Comparison of ENCODE assay signal across 15 cellular contexts in genomic region chr9:131606896-131607567, GRCh38.
DNase-seq lines count a peak whose midpoint lies in the region; TF ChIP-seq lines count a peak whose summit lies in the region.
"Had no signal": no experiment of that assay in that cellular context is flagged by ENCODE, and none has a peak within 500 bp of the region (broad histone marks: within the 10 kb centered on the region; RNA-seq: fewer than 3 reads in every experiment).

No MANE protein-coding gene starts in this region.

- POLR2A ChIA-PET in CD8-positive, alpha-beta memory T cell (lab: Charles Lee): interaction anchor here (0.6 kb wide), 1 partner anchor 851 kb away, joined by 8 read pairs; no protein-coding TSS in a partner anchor
- POLR2A ChIA-PET in activated CD4-positive, alpha-beta T cell treated with anti-CD3 and anti-CD28 coated beads, Interleukin-2, amount 10 ng/mL, durations not matched to agents 7 days and 5 days (lab: Charles Lee): no interaction called here

- no peak overlapping the region for H3K23ac ChIP-seq in trophoblast cell (ENCODE audit: low read length)

- H4K12ac ChIP-seq in trophoblast cell (ENCODE audit: low read depth, low read length): no peak overlapping the region

- H4K8ac ChIP-seq in trophoblast cell (ENCODE audit: low read depth, low read length): no peak overlapping the region

- peak overlapping the region in 5 of 8 donors; percentile 11 to 90 (median 52) for H3K27ac Mint-ChIP-seq in CD8-positive, alpha-beta memory T cell
- H3K27ac Mint-ChIP-seq in IgD-negative memory B cell (peak overlapping the region in 2 of 3 donors; percentile 19 to 40), endodermal cell (peak overlapping the region; percentile 97)
- H3K27ac Mint-ChIP-seq in activated CD4-positive, alpha-beta T cell treated with anti-CD3 and anti-CD28 coated beads, Interleukin-2, amount 10 ng/mL, durations not matched to agents 7 days and 5 days: no peak overlapping the region

- H3K27me3 Mint-ChIP-seq in CD8-positive, alpha-beta memory T cell: no peaks in the 10 kb centered on the region
- H3K27me3 Mint-ChIP-seq in IgD-negative memory B cell: no peaks in the 10 kb centered on the region
- H3K27me3 Mint-ChIP-seq in endodermal cell (ENCODE audit: insufficient read depth): no peaks in the 10 kb centered on the region
- no peaks in the 10 kb centered on the region for H3K27me3 Mint-ChIP-seq in activated CD4-positive, alpha-beta T cell treated with anti-CD3 and anti-CD28 coated beads, Interleukin-2, amount 10 ng/mL, durations not matched to agents 7 days and 5 days

- WGBS in endodermal cell (ENCODE audit: insufficient coverage in 1 of 2, insufficient read length in 1 of 2), 2 experiments: 95 to 98% methylated on average over 8 to 13 of the region's 13 CpGs
- no CpG with 5 or more reads among the region's 13 CpGs for WGBS in trophoblast cell (ENCODE audit: extremely low coverage, insufficient coverage, insufficient read length)

- H3K4ac ChIP-seq in trophoblast cell (ENCODE audit: low read depth, low read length): no peak overlapping the region

- no peak for TF ChIP-seq CTCF in endodermal cell (conservative IDR thresholded peaks at IDR 0.05)

- no peak overlapping the region for H3K14ac ChIP-seq in trophoblast cell (ENCODE audit: low read length)

- peak overlapping the region; percentile 87 for H4K91ac ChIP-seq in trophoblast cell (ENCODE audit: low read depth, low read length)

- peaks cover 0 to 96% (median 9%) of the 10 kb centered on the region in 3 donors for H3K36me3 Mint-ChIP-seq in CD8-positive, alpha-beta memory T cell
- no peaks in the 10 kb centered on the region for H3K36me3 Mint-ChIP-seq in IgD-negative memory B cell
- peaks cover 39% of the 10 kb centered on the region for H3K36me3 Mint-ChIP-seq in endodermal cell (ENCODE audit: low read depth)
- peaks cover 33% of the 10 kb centered on the region for H3K36me3 Mint-ChIP-seq in activated CD4-positive, alpha-beta T cell treated with anti-CD3 and anti-CD28 coated beads, Interleukin-2, amount 10 ng/mL, durations not matched to agents 7 days and 5 days (ENCODE audit: low read depth)

- no peak overlapping the region for H2AFZ ChIP-seq in trophoblast cell (ENCODE audit: insufficient read depth, low read length, poor library complexity)

- no peak overlapping the region for H3K4me2 ChIP-seq in trophoblast cell (ENCODE audit: low read length)

- H3K9me3 Mint-ChIP-seq in CD8-positive, alpha-beta memory T cell: no peaks in the 10 kb centered on the region
- H3K9me3 Mint-ChIP-seq in IgD-negative memory B cell (no peaks in the 10 kb centered on the region), endodermal cell (no peaks in the 10 kb centered on the region)
- no peaks in the 10 kb centered on the region for H3K9me3 Mint-ChIP-seq in activated CD4-positive, alpha-beta T cell treated with anti-CD3 and anti-CD28 coated beads, Interleukin-2, amount 10 ng/mL, durations not matched to agents 7 days and 5 days
- H3K9me3 Mint-ChIP-seq: activated T-cell treated with anti-CD3 and anti-CD28 coated beads, Interleukin-2, amount 50 U/mL, for 4 hours had no signal

- H3K27ac ChIP-seq in CD8-positive, alpha-beta memory T cell (ENCODE audit: low read depth, low read length): no peak overlapping the region
- H3K27ac ChIP-seq in endodermal cell (ENCODE audit: low read depth, low read length): no peak overlapping the region
- H3K27ac ChIP-seq in trophoblast cell (ENCODE audit: low read depth, low read length): no peak overlapping the region
- H3K27ac ChIP-seq: SK-N-MC had no signal

- H3K36me3 ChIP-seq in CD8-positive, alpha-beta memory T cell (ENCODE audit: insufficient read depth, low read length): peaks cover 31% of the 10 kb centered on the region
- H3K36me3 ChIP-seq in endodermal cell (ENCODE audit: control insufficient read depth, insufficient read depth, low read length) (peaks cover 5% of the 10 kb centered on the region), trophoblast cell (ENCODE audit: control insufficient read depth in 1 of 2, insufficient read depth in 2 of 2, low read length in 2 of 2) (peaks cover 42 to 53% of the 10 kb centered on the region in 2 experiments)
- H3K36me3 ChIP-seq: prostate gland had no signal

- no peaks in the 10 kb centered on the region for H3K27me3 ChIP-seq in CD8-positive, alpha-beta memory T cell (ENCODE audit: insufficient read depth, low read length, poor library complexity, severe bottlenecking)
- H3K27me3 ChIP-seq in endodermal cell (ENCODE audit: control insufficient read depth, insufficient read depth, low read length, poor library complexity, severe bottlenecking) (no peaks in the 10 kb centered on the region), trophoblast cell (ENCODE audit: insufficient read depth, low read length) (no peaks in the 10 kb centered on the region)
- H3K27me3 ChIP-seq: BLaER1 treated with 17β-estradiol and CSF1 and Interleukin-3, amounts not matched to agents 10 nM and 100 nM had no signal

- H3K79me1 ChIP-seq in trophoblast cell (ENCODE audit: low read length): peaks cover 19% of the 10 kb centered on the region

- peaks cover 9 to 15% (median 14%) of the 10 kb centered on the region in 3 donors for H3K4me1 Mint-ChIP-seq in CD8-positive, alpha-beta memory T cell
- H3K4me1 Mint-ChIP-seq in IgD-negative memory B cell (peaks cover 4 to 9% (median 6%) of the 10 kb centered on the region in 3 donors), endodermal cell (peaks cover 19% of the 10 kb centered on the region)
- peaks cover 6% of the 10 kb centered on the region for H3K4me1 Mint-ChIP-seq in activated CD4-positive, alpha-beta T cell treated with anti-CD3 and anti-CD28 coated beads, Interleukin-2, amount 10 ng/mL, durations not matched to agents 7 days and 5 days

- no peak overlapping the region for H3K4me3 ChIP-seq in CD8-positive, alpha-beta memory T cell (ENCODE audit: low read length)
- no peak overlapping the region for H3K4me3 ChIP-seq in endodermal cell (ENCODE audit: low read length)
- no peak overlapping the region for H3K4me3 ChIP-seq in trophoblast cell (ENCODE audit: low read depth, low read length)
- H3K4me3 ChIP-seq: BLaER1 treated with 17β-estradiol and CSF1 and Interleukin-3, amounts not matched to agents 10 nM and 100 nM; prostate gland; SK-N-MC had no signal

- H3K9me3 ChIP-seq in CD8-positive, alpha-beta memory T cell (ENCODE audit: low read length): no peaks in the 10 kb centered on the region
- H3K9me3 ChIP-seq in endodermal cell (ENCODE audit: control insufficient read depth, low read length) (no peaks in the 10 kb centered on the region), trophoblast cell (ENCODE audit: insufficient read depth, low read depth, low read length) (no peaks in the 10 kb centered on the region)
- H3K9me3 ChIP-seq: BLaER1 treated with 17β-estradiol and CSF1 and Interleukin-3, amounts not matched to agents 10 nM and 100 nM; prostate gland had no signal

- H2BK120ac ChIP-seq in trophoblast cell (ENCODE audit: insufficient read depth, low read length, poor library complexity): peak overlapping the region; percentile 16

- H2BK12ac ChIP-seq in trophoblast cell (ENCODE audit: low read length): no peak overlapping the region

- no peak overlapping the region for H2AK5ac ChIP-seq in trophoblast cell (ENCODE audit: low read length)

- H3K18ac ChIP-seq in trophoblast cell (ENCODE audit: low read length): no peak overlapping the region

- no peak overlapping the region for H3K4me3 Mint-ChIP-seq in CD8-positive, alpha-beta memory T cell
- H3K4me3 Mint-ChIP-seq in IgD-negative memory B cell (no peak overlapping the region), endodermal cell (no peak overlapping the region)
- no peak overlapping the region for H3K4me3 Mint-ChIP-seq in activated CD4-positive, alpha-beta T cell treated with anti-CD3 and anti-CD28 coated beads, Interleukin-2, amount 10 ng/mL, durations not matched to agents 7 days and 5 days
- H3K4me3 Mint-ChIP-seq: activated T-cell treated with anti-CD3 and anti-CD28 coated beads, Interleukin-2, amount 50 U/mL, for 4 hours had no signal

- no peak overlapping the region for H2BK5ac ChIP-seq in trophoblast cell (ENCODE audit: low read depth, low read length, poor library complexity)

- no peak for DNase-seq in CD8-positive, alpha-beta memory T cell
- DNase-seq in endodermal cell (no peak), trophoblast cell (no peak), H4 (ENCODE audit: low spot score) (no peak), kidney glomerular epithelial cell (lab: John Stamatoyannopoulos, UW) (no peak), CD1c-positive myeloid dendritic cell (ENCODE audit: extremely low spot score) (no peak)
- no peak for DNase-seq in activated CD4-positive, alpha-beta T cell treated with anti-CD3 and anti-CD28 coated beads, Interleukin-2, amount 10 ng/mL, durations not matched to agents 7 days and 5 days
- DNase-seq: activated T-cell treated with anti-CD3 and anti-CD28 coated beads, Interleukin-2, amount 50 U/mL, for 4 hours; islet precursor cell; NCI-H2227 treated with DMSO at 0.1 percent for 48 hours; stimulated activated CD8-positive, alpha-beta memory T cell treated with anti-CD3 and anti-CD28 coated beads, Interleukin-4, amount 100 ng/mL, for 48 hours had no signal

- H3K79me2 ChIP-seq in trophoblast cell (ENCODE audit: control insufficient read depth, insufficient read depth, low read length, poor library complexity): no peaks in the 10 kb centered on the region

- H3K4me1 ChIP-seq in CD8-positive, alpha-beta memory T cell (ENCODE audit: insufficient read depth, low read length): no peaks in the 10 kb centered on the region
- H3K4me1 ChIP-seq in endodermal cell (ENCODE audit: control insufficient read depth, insufficient read depth, low read length) (peaks cover 10% of the 10 kb centered on the region), trophoblast cell (ENCODE audit: control insufficient read depth in 1 of 2, insufficient read depth in 2 of 2, low read length in 2 of 2) (peaks cover 16 to 18% of the 10 kb centered on the region in 2 experiments)

- H3K9ac ChIP-seq in endodermal cell (ENCODE audit: extremely low read depth, low read length, poor library complexity, severe bottlenecking) (no peak overlapping the region), trophoblast cell (ENCODE audit: low read length) (no peak overlapping the region)

- CTCF ChIA-PET in CD8-positive, alpha-beta memory T cell (lab: Charles Lee): no interaction called here
- CTCF ChIA-PET in activated CD4-positive, alpha-beta T cell treated with anti-CD3 and anti-CD28 coated beads, Interleukin-2, amount 10 ng/mL, durations not matched to agents 7 days and 5 days (lab: Charles Lee): interaction anchor here (0.6 to 1.1 kb wide), 3 partner anchors 17 to 71 kb away, joined by 3 read pairs; no protein-coding TSS in a partner anchor
